1 cellular context compared by ENCODE assay signal in the genomic region with DNA sequence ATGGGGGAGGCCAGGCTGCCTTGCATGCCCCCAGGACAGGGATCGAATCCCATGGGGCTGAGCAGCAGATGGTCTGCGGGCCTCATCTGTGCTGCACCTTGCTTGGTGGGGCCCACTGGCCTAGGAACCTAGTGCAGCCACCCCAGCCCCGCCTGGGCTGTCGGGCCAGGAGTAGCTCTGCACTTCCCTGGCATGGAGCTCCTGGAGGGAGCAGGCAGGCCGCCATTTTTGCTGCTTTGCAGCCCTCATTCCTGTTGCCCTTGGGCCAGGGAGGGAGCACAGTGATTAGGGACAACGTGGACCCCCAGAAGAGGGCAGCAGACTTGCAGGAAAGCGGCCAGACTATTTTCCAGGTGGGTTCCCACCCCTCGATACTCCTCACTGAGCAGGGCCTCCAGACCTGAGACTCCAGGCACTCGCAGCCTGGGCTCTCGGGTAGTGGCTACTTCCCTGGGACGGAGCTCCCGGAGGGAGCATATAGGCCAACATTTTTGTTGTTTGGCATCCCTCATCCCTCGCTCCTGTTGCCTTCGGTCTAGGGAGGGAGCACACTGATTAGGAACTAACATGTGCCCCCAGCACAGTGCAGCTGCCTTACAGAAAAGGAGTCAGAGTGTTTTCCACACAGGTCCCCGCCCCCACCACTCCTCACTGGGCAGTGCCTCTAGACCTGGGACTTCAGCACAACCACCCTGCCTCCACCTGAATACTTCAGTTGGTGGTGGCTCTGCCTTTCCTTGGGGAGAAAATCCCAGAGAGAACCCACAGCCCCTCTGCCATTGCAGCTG.
TF ChIP-seq lines count a peak whose summit lies in the region.

No MANE protein-coding gene starts in this region.

TF ChIP-seq in HepG2, 621 proteins besides CTCF, POLR2A, EP300 and RAD21 (continued from another document):
- TF ChIP-seq, protein P1, sequence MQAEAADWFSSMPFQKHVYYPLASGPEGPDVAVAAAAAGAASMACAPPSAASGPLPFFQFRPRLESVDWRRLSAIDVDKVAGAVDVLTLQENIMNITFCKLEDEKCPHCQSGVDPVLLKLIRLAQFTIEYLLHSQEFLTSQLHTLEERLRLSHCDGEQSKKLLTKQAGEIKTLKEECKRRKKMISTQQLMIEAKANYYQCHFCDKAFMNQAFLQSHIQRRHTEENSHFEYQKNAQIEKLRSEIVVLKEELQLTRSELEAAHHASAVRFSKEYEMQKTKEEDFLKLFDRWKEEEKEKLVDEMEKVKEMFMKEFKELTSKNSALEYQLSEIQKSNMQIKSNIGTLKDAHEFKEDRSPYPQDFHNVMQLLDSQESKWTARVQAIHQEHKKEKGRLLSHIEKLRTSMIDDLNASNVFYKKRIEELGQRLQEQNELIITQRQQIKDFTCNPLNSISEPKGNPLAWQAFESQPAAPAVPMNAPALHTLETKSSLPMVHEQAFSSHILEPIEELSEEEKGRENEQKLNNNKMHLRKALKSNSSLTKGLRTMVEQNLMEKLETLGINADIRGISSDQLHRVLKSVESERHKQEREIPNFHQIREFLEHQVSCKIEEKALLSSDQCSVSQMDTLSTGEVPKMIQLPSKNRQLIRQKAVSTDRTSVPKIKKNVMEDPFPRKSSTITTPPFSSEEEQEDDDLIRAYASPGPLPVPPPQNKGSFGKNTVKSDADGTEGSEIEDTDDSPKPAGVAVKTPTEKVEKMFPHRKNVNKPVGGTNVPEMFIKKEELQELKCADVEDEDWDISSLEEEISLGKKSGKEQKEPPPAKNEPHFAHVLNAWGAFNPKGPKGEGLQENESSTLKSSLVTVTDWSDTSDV (CRISPR knock-in tag; IDR thresholded peaks at IDR 0.05): no peak
- TF ChIP-seq MAFF (IDR thresholded peaks at IDR 0.05; ENCODE audit: low read depth, low read length): no peak
- TF ChIP-seq POGZ (CRISPR knock-in tag; IDR thresholded peaks at IDR 0.05): peak; percentile 75
- no peak for TF ChIP-seq U2AF1 (optimal IDR thresholded peaks at IDR 0.05; ENCODE audit: low read depth, low read length)
- TF ChIP-seq HCFC1 (IDR thresholded peaks at IDR 0.05; ENCODE audit: low read depth, low read length): no peak
- TF ChIP-seq ZNF121 (CRISPR knock-in tag; IDR thresholded peaks at IDR 0.05): no peak
- TF ChIP-seq FOXK1 (CRISPR knock-in tag; IDR thresholded peaks at IDR 0.05; ENCODE audit: borderline replicate concordance, low read depth): no peak
- TF ChIP-seq ZNF260 (CRISPR knock-in tag; IDR thresholded peaks at IDR 0.05; ENCODE audit: borderline replicate concordance, low read depth): no peak
- TF ChIP-seq SMYD3 (CRISPR knock-in tag; IDR thresholded peaks at IDR 0.05): no peak
- TF ChIP-seq, protein P2, sequence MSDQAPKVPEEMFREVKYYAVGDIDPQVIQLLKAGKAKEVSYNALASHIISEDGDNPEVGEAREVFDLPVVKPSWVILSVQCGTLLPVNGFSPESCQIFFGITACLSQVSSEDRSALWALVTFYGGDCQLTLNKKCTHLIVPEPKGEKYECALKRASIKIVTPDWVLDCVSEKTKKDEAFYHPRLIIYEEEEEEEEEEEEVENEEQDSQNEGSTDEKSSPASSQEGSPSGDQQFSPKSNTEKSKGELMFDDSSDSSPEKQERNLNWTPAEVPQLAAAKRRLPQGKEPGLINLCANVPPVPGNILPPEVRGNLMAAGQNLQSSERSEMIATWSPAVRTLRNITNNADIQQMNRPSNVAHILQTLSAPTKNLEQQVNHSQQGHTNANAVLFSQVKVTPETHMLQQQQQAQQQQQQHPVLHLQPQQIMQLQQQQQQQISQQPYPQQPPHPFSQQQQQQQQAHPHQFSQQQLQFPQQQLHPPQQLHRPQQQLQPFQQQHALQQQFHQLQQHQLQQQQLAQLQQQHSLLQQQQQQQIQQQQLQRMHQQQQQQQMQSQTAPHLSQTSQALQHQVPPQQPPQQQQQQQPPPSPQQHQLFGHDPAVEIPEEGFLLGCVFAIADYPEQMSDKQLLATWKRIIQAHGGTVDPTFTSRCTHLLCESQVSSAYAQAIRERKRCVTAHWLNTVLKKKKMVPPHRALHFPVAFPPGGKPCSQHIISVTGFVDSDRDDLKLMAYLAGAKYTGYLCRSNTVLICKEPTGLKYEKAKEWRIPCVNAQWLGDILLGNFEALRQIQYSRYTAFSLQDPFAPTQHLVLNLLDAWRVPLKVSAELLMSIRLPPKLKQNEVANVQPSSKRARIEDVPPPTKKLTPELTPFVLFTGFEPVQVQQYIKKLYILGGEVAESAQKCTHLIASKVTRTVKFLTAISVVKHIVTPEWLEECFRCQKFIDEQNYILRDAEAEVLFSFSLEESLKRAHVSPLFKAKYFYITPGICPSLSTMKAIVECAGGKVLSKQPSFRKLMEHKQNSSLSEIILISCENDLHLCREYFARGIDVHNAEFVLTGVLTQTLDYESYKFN (CRISPR knock-in tag; conservative IDR thresholded peaks at IDR 0.05): no peak
- TF ChIP-seq, protein P3, sequence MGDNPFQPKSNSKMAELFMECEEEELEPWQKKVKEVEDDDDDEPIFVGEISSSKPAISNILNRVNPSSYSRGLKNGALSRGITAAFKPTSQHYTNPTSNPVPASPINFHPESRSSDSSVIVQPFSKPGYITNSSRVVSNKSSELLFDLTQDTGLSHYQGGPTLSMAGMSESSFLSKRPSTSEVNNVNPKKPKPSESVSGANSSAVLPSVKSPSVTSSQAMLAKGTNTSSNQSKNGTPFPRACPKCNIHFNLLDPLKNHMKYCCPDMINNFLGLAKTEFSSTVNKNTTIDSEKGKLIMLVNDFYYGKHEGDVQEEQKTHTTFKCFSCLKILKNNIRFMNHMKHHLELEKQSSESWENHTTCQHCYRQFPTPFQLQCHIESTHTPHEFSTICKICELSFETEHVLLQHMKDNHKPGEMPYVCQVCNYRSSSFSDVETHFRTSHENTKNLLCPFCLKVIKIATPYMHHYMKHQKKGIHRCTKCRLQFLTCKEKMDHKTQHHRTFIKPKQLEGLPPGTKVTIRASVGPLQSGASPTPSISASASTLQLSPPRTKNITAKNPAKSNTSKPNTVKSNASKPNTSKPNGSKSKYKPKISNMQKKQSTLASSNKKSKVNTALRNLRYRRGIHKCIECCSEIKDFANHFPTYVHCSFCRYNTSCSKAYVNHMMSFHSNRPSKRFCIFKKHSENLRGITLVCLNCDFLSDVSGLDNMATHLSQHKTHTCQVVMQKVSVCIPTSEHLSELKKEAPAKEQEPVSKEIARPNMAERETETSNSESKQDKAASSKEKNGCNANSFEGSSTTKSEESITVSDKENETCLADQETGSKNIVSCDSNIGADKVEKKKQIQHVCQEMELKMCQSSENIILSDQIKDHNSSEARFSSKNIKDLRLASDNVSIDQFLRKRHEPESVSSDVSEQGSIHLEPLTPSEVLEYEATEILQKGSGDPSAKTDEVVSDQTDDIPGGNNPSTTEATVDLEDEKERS (CRISPR knock-in tag; IDR thresholded peaks at IDR 0.05): peak; percentile 69; the same call in 1 of the 2 replicates
- peak; percentile 57; the same call in 1 of the 2 replicates for TF ChIP-seq MEF2D (CRISPR knock-in tag; IDR thresholded peaks at IDR 0.05)
- 0 out of 2 replicates have a peak, but pooled peaks have one; percentile 16 for TF ChIP-seq SAP130 (CRISPR knock-in tag; IDR thresholded peaks at IDR 0.05; ENCODE audit: low read depth)
- 0 out of 2 replicates have a peak, but pooled peaks have one; percentile 28 for TF ChIP-seq ZSCAN29 (CRISPR knock-in tag; conservative IDR thresholded peaks at IDR 0.05)
- TF ChIP-seq ZNF776 (CRISPR knock-in tag; IDR thresholded peaks at IDR 0.05): no peak
- no peak for TF ChIP-seq ZBTB1 (CRISPR knock-in tag; IDR thresholded peaks at IDR 0.05; ENCODE audit: borderline replicate concordance)
- no peak for TF ChIP-seq ATM (IDR thresholded peaks at IDR 0.05; ENCODE audit: borderline replicate concordance)
- TF ChIP-seq, protein P4, sequence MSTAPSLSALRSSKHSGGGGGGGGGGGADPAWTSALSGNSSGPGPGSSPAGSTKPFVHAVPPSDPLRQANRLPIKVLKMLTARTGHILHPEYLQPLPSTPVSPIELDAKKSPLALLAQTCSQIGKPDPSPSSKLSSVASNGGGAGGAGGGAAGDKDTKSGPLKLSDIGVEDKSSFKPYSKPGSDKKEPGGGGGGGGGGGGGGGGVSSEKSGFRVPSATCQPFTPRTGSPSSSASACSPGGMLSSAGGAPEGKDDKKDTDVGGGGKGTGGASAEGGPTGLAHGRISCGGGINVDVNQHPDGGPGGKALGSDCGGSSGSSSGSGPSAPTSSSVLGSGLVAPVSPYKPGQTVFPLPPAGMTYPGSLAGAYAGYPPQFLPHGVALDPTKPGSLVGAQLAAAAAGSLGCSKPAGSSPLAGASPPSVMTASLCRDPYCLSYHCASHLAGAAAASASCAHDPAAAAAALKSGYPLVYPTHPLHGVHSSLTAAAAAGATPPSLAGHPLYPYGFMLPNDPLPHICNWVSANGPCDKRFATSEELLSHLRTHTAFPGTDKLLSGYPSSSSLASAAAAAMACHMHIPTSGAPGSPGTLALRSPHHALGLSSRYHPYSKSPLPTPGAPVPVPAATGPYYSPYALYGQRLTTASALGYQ (CRISPR knock-in tag; IDR thresholded peaks at IDR 0.05): no peak
- TF ChIP-seq HOXA3 (CRISPR knock-in tag; IDR thresholded peaks at IDR 0.05): peak; percentile 29; the same call in 1 of the 2 replicates
- TF ChIP-seq ZFP90 (CRISPR knock-in tag; IDR thresholded peaks at IDR 0.05; ENCODE audit: borderline replicate concordance): no peak
- 0 out of 2 replicates have a peak, but pooled peaks have one; percentile 62 for TF ChIP-seq ZNF598 (CRISPR knock-in tag; IDR thresholded peaks at IDR 0.05; ENCODE audit: borderline replicate concordance)
- TF ChIP-seq, protein P5, sequence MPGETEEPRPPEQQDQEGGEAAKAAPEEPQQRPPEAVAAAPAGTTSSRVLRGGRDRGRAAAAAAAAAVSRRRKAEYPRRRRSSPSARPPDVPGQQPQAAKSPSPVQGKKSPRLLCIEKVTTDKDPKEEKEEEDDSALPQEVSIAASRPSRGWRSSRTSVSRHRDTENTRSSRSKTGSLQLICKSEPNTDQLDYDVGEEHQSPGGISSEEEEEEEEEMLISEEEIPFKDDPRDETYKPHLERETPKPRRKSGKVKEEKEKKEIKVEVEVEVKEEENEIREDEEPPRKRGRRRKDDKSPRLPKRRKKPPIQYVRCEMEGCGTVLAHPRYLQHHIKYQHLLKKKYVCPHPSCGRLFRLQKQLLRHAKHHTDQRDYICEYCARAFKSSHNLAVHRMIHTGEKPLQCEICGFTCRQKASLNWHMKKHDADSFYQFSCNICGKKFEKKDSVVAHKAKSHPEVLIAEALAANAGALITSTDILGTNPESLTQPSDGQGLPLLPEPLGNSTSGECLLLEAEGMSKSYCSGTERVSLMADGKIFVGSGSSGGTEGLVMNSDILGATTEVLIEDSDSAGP (CRISPR knock-in tag; IDR thresholded peaks at IDR 0.05; ENCODE audit: borderline replicate concordance): peak; percentile 79; the same call in 1 of the 2 replicates
- TF ChIP-seq, protein P6, sequence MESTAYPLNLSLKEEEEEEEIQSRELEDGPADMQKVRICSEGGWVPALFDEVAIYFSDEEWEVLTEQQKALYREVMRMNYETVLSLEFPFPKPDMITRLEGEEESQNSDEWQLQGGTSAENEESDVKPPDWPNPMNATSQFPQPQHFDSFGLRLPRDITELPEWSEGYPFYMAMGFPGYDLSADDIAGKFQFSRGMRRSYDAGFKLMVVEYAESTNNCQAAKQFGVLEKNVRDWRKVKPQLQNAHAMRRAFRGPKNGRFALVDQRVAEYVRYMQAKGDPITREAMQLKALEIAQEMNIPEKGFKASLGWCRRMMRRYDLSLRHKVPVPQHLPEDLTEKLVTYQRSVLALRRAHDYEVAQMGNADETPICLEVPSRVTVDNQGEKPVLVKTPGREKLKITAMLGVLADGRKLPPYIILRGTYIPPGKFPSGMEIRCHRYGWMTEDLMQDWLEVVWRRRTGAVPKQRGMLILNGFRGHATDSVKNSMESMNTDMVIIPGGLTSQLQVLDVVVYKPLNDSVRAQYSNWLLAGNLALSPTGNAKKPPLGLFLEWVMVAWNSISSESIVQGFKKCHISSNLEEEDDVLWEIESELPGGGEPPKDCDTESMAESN (CRISPR knock-in tag; conservative IDR thresholded peaks at IDR 0.05): no peak
- TF ChIP-seq ZBTB7A (CRISPR knock-in tag; IDR thresholded peaks at IDR 0.05): peak; percentile 71; the same call in 1 of the 2 replicates
- TF ChIP-seq, protein P7, sequence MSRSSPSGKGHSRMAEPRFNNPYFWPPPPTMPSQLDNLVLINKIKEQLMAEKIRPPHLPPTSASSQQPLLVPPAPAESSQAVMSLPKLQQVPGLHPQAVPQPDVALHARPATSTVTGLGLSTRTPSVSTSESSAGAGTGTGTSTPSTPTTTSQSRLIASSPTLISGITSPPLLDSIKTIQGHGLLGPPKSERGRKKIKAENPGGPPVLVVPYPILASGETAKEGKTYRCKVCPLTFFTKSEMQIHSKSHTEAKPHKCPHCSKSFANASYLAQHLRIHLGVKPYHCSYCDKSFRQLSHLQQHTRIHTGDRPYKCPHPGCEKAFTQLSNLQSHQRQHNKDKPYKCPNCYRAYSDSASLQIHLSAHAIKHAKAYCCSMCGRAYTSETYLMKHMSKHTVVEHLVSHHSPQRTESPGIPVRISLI (CRISPR knock-in tag; IDR thresholded peaks at IDR 0.05; ENCODE audit: borderline replicate concordance): peak; percentile 35; the same call in 1 of the 2 replicates
